9 cellular contexts compared by ENCODE assay signal in the genomic region with DNA sequence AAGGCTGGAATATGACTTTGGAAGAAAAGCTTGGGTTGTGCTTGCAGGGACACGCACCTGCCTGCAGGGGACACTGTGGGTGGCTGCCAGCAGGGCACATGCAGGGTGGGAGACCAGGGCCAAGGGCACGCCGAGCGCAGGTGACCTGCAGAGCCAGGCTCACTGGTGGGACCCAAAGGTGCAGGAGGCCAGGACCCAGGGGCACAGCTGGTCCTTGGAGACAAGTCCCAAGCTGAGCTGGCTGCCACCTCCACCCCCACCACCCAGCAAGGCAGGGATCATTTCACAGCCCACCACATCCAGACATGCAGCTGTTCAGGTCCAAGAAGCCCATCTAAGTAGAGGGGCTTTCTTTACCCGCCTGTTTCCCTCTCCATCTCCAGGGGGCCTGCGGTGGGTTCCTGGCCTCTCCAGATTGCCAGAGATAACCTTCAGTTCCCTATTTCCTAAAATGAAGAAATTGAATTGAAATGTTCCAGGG. TPM values are rescaled to one million over a fixed set of nuclear protein-coding genes. Genes with fewer than 3 reads are reported as not detected.
DNase-seq lines count a peak whose midpoint lies in the region; ATAC-seq and TF ChIP-seq lines count a peak whose summit lies in the region.
"Had no signal": no experiment of that assay in that cellular context is flagged by ENCODE, and none has a peak within 500 bp of the region (broad histone marks: within the 10 kb centered on the region; RNA-seq: fewer than 3 reads in every experiment).

No MANE protein-coding gene starts in this region.

- peak; percentile 36 to 58 for TF ChIP-seq CTCF in fibroblast of lung (conservative IDR thresholded peaks at IDR 0.05 in 1 of 2, IDR thresholded peaks at IDR 0.05 in 1 of 2; ENCODE audit: low read depth in 1 of 2, low read length in 2 of 2)

- H3K4me2 ChIP-seq in fibroblast of lung (ENCODE audit: extremely low read depth, insufficient read depth, low read length), result no peak overlapping the region

- H3K4me1 ChIP-seq in fibroblast of lung (ENCODE audit: control insufficient read depth, extremely low read depth, insufficient read depth, low read length), result peaks cover 13% of the 10 kb centered on the region

- no peak overlapping the region for H3K4me3 ChIP-seq in fibroblast of lung (replicated peaks in 1 of 4; ENCODE audit: control extremely low read depth in 1 of 4, insufficient read depth in 1 of 4, low read depth in 3 of 4, low read length in 4 of 4)

- no peak overlapping the region for H3K27ac ChIP-seq in fibroblast of lung (ENCODE audit: insufficient read depth, low read length)

- H3K27me3 ChIP-seq in fibroblast of lung (ENCODE audit: control insufficient read depth, insufficient read depth, low read length), result no peaks in the 10 kb centered on the region

- H3K36me3 ChIP-seq in fibroblast of lung (ENCODE audit: control insufficient read depth, insufficient read depth, low read length), result no peaks in the 10 kb centered on the region

- no peaks in the 10 kb centered on the region for H4K20me1 ChIP-seq in fibroblast of lung (ENCODE audit: control insufficient read depth, extremely low read depth, insufficient read depth, low read length)

- peak; percentile 43 for DNase-seq in NOMO-1 treated with DMSO at 0.1 percent for 48 hours (lab: John Stamatoyannopoulos, UW; ENCODE audit: unreplicated experiment)
- no peak for DNase-seq in NOMO-1 treated with dmso at 0.1 percent for 144 hours (lab: John Stamatoyannopoulos, UW; ENCODE audit: unreplicated experiment)
- peak; percentile 78 for DNase-seq in OCI-M1 (lab: John Stamatoyannopoulos, UW)
- DNase-seq in fibroblast of lung (ENCODE audit: low read depth in 2 of 2), result no peak
- DNase-seq in stimulated activated CD8-positive, alpha-beta memory T cell treated with anti-CD3 and anti-CD28 coated beads, Interleukin-4, amount 100 ng/mL, for 48 hours, result peak; percentile 40
- DNase-seq in activated CD8-positive, alpha-beta memory T cell treated with anti-CD3 and anti-CD28 coated beads, Interleukin-2, amount 50 U/mL, for 48 hours, result no peak
- DNase-seq: COR-L47 had no signal

- no peaks in the 10 kb centered on the region for H3K79me2 ChIP-seq in fibroblast of lung (ENCODE audit: control insufficient read depth, insufficient read depth, low read length)

- no peak overlapping the region for H2AFZ ChIP-seq in fibroblast of lung (ENCODE audit: low read length)

- no peaks in the 10 kb centered on the region for H3K9me3 ChIP-seq in fibroblast of lung (ENCODE audit: control insufficient read depth, insufficient read depth, low read depth, low read length)

- H3K9ac ChIP-seq in fibroblast of lung (ENCODE audit: insufficient read depth, low read length), result no peak overlapping the region

- ATAC-seq in HG02678 (IDR thresholded peaks at IDR 0.05; ENCODE audit: unreplicated experiment) (no peak), HG02798 (IDR thresholded peaks at IDR 0.05; ENCODE audit: poor library complexity, unreplicated experiment) (no peak)

RNA-seq across cellular contexts. Expression of a gene that starts 13.8 kb away (rescaled TPM):
- total RNA-seq in fibroblast of lung, result 58.3 and 77.8 TPM in 2 replicates
- 9.6 and 13.1 TPM in 2 replicates for polyA plus RNA-seq in fibroblast of lung
- 35.3 and 55.2 TPM in 2 replicates for polyA plus RNA-seq in fibroblast of lung (2012)
- 44.8 and 58.9 TPM in 2 replicates for polyA minus RNA-seq in fibroblast of lung (ENCODE audit: low replicate concordance)

RNA-seq across cellular contexts. Expression of a gene that starts 21.2 kb away (rescaled TPM):
- 9.9 and 11.8 TPM in 2 replicates for total RNA-seq in fibroblast of lung
- polyA plus RNA-seq in fibroblast of lung, result 19.6 and 33.2 TPM in 2 replicates
- polyA plus RNA-seq in fibroblast of lung (2012), result 22.4 and 40.6 TPM in 2 replicates
- 13.9 and 18.1 TPM in 2 replicates for polyA minus RNA-seq in fibroblast of lung (ENCODE audit: low replicate concordance)

Comparison
In these comparisons a context has a peak if more than half of its experiments do, and no peak if none do; other contexts are left out.
1. DNase-seq: peak in NOMO-1 treated with DMSO at 0.1 percent for 48 hours (single experiment), OCI-M1 (single experiment) and stimulated activated CD8-positive, alpha-beta memory T cell treated with anti-CD3 and anti-CD28 coated beads, Interleukin-4, amount 100 ng/mL, for 48 hours (single experiment); none in NOMO-1 treated with dmso at 0.1 percent for 144 hours (single experiment), fibroblast of lung (0 of 2) and activated CD8-positive, alpha-beta memory T cell treated with anti-CD3 and anti-CD28 coated beads, Interleukin-2, amount 50 U/mL, for 48 hours (single experiment).